ENCODE assay signal across 19 cellular contexts in genomic region chr5:53431665-53432064, GRCh38. TPM values are rescaled to one million over a fixed set of nuclear protein-coding genes. Genes with fewer than 3 reads are reported as not detected.
DNase-seq lines count a peak whose midpoint lies in the region; ATAC-seq and TF ChIP-seq lines count a peak whose summit lies in the region.
"Had no signal": no experiment of that assay in that cellular context is flagged by ENCODE, and none has a peak within 500 bp of the region (broad histone marks: within the 10 kb centered on the region; RNA-seq: fewer than 3 reads in every experiment).

No MANE protein-coding gene starts in this region.

- H3K9ac ChIP-seq in PC-3 (ENCODE audit: low read length), result no peak overlapping the region

- no peak overlapping the region for H2AFZ ChIP-seq in PC-3 (ENCODE audit: low read length)

- intact Hi-C loops in PC-3 (cut with micrococcal nuclease), result loop anchor here (2.0 kb wide), 2 partner anchors 47 to 69 kb away; no protein-coding TSS in a partner anchor

- no peaks in the 10 kb centered on the region for H3K9me3 ChIP-seq in PC-3 (ENCODE audit: low read length)
- H3K9me3 ChIP-seq: SJSA1 had no signal

- H3K4me1 ChIP-seq in PC-3 (ENCODE audit: insufficient read depth, low read length), result peaks cover 28% of the 10 kb centered on the region

- BruUV-seq in PC-3 (replicated peaks; lab: Mats Ljungman, UMichigan), result no TSS peak

- H3K36me3 ChIP-seq in PC-3 (ENCODE audit: low read depth, low read length), result no peaks in the 10 kb centered on the region
- H3K36me3 ChIP-seq: SJSA1 had no signal

- H3K4me3 ChIP-seq in PC-3 (ENCODE audit: low read length) (no peak overlapping the region), fibroblast of villous mesenchyme (ENCODE audit: low read depth, low read length) (no peak overlapping the region)
- H3K4me3 ChIP-seq: SJSA1 had no signal

- H3K9me2 ChIP-seq in PC-3 (replicated peaks; ENCODE audit: low read length), result no peaks in the 10 kb centered on the region

- no peaks in the 10 kb centered on the region for H4K20me1 ChIP-seq in PC-3 (ENCODE audit: low read length)

- TF ChIP-seq CTCF in PC-3 (conservative IDR thresholded peaks at IDR 0.05; ENCODE audit: low read depth, low read length), result no peak
- no peak for TF ChIP-seq CTCF in fibroblast of villous mesenchyme (IDR thresholded peaks at IDR 0.05; ENCODE audit: insufficient read depth, low read depth, low read length)

- no peak overlapping the region for H3K4me2 ChIP-seq in PC-3 (ENCODE audit: low read length)

- no peak for ATAC-seq in PC-3

- POLR2A ChIA-PET in PC-3 (lab: Charles Lee; ENCODE audit: unreplicated experiment), result no interaction called here

- peak overlapping the region; percentile 82 for H3K27ac ChIP-seq in PC-3 (ENCODE audit: low read length)
- H3K27ac ChIP-seq: SJSA1 had no signal

- no peaks in the 10 kb centered on the region for H3F3A ChIP-seq in PC-3 (ENCODE audit: low read length, unreplicated experiment)

- CTCF ChIA-PET in PC-3 (lab: Charles Lee), result no interaction called here

- H3K79me2 ChIP-seq in PC-3 (ENCODE audit: low read length), result no peaks in the 10 kb centered on the region

- DNase-seq in EH (ENCODE audit: low read depth) (peak; percentile 65), PC-3 (no peak), dedifferentiated amniotic fluid mesenchymal stem cell (ENCODE audit: extremely low spot score) (peak; percentile 22), fibroblast of villous mesenchyme (ENCODE audit: low read depth) (peak; percentile 31), NCI-H187 treated with DMSO at 0.1 percent for 48 hours (lab: John Stamatoyannopoulos, UW) (no peak), NCI-H1417 (lab: John Stamatoyannopoulos, UW) (no peak), activated T-cell treated with anti-CD3 and anti-CD28 coated beads for 4 hours (no peak), C1 segment of cervical spinal cord (lab: John Stamatoyannopoulos, UW) (no peak)
- DNase-seq: CD4-positive, alpha-beta T cell; DMS79; GF-D8; H7; Karpas-422; MM.1S; NCI-H1105; NCI-H2029; NCI-H2171 treated with DMSO at 0.1 percent for 48 hours; NCI-H510A treated with DMSO at 0.1 percent for 48 hours had no signal

- H3K27me3 ChIP-seq in PC-3 (ENCODE audit: low read length), result no peaks in the 10 kb centered on the region
- H3K27me3 ChIP-seq: SJSA1 had no signal

RNA-seq across cellular contexts. Expression of gene FST, which starts 48.8 kb away (rescaled TPM):
- 403 and 407 TPM in 2 replicates for total RNA-seq in PC-3 (2014; rRNA removed)
- 29.8 and 52.5 TPM in 2 replicates for total RNA-seq in fibroblast of villous mesenchyme

Comparison
In these comparisons a context has a peak if more than half of its experiments do, and no peak if none do; other contexts are left out.
1. DNase-seq: peak in EH (single experiment), dedifferentiated amniotic fluid mesenchymal stem cell (single experiment) and fibroblast of villous mesenchyme (single experiment); none in PC-3 (single experiment), NCI-H187 treated with DMSO at 0.1 percent for 48 hours (single experiment), NCI-H1417 (0 of 3), activated T-cell treated with anti-CD3 and anti-CD28 coated beads for 4 hours (single experiment) and C1 segment of cervical spinal cord (0 of 14).